8 cellular contexts compared by ENCODE assay signal in genomic region chr3:136249593-136250225, GRCh38.
DNase-seq lines count a peak whose midpoint lies in the region; ATAC-seq and TF ChIP-seq lines count a peak whose summit lies in the region.

No MANE protein-coding gene starts in this region.

- no peaks in the 10 kb centered on the region for H3K9me3 ChIP-seq in HAP-1
- no peaks in the 10 kb centered on the region for H3K9me3 ChIP-seq in SU-DHL-6 (ENCODE audit: insufficient read depth, low read length)

- H3F3A ChIP-seq in SU-DHL-6 (ENCODE audit: insufficient read depth) = peaks cover 29% of the 10 kb centered on the region

- H2AFZ ChIP-seq in SU-DHL-6 (ENCODE audit: low read depth, low read length, severe bottlenecking) = peak overlapping the region; percentile 96

- H3K27ac ChIP-seq in SU-DHL-6 (ENCODE audit: low read depth, low read length) = peak overlapping the region; percentile 89
- peak overlapping the region in 20 of 21 experiments; percentile 69 to 95 (median 87) for H3K27ac ChIP-seq in skin epidermis

- H3K9ac ChIP-seq in SU-DHL-6 (ENCODE audit: low read length) = peak overlapping the region; percentile 66

- no peaks in the 10 kb centered on the region for H4K20me1 ChIP-seq in SU-DHL-6 (ENCODE audit: low read depth, low read length)

- no peak for ATAC-seq in HG03432 (IDR thresholded peaks at IDR 0.05; ENCODE audit: unreplicated experiment)

- H3K4me2 ChIP-seq in SU-DHL-6 (ENCODE audit: low read depth, low read length, poor library complexity, severe bottlenecking) = peak overlapping the region; percentile 82

- H3K4me3 ChIP-seq in HAP-1 = peak overlapping the region; percentile 73
- H3K4me3 ChIP-seq in SU-DHL-6 (ENCODE audit: insufficient read depth, low read length, poor library complexity, severe bottlenecking) = peak overlapping the region; percentile 65
- peak overlapping the region; percentile 54 to 79 for H3K4me3 ChIP-seq in foreskin fibroblast (ENCODE audit: low read depth in 1 of 2, low read length in 2 of 2)
- peak overlapping the region; percentile 43 to 63 (median 59) for H3K4me3 ChIP-seq in skin epidermis

- in situ Hi-C loops in HAP-1 (cut with MboI; ENCODE audit: low sequenced_read_pairs) = no loop called here

- H3K36me3 ChIP-seq in HAP-1 (replicated peaks) (no peaks in the 10 kb centered on the region), SU-DHL-6 (ENCODE audit: low read length) (no peaks in the 10 kb centered on the region)

- TF ChIP-seq CTCF in SU-DHL-6 (IDR thresholded peaks at IDR 0.05; ENCODE audit: insufficient read depth, low read length, poor library complexity, severe bottlenecking) (no peak), foreskin fibroblast (IDR thresholded peaks at IDR 0.05; ENCODE audit: low read depth, low read length) (no peak)

- DNase-seq in HAP-1 (ENCODE audit: low spot score in 2 of 2) (no peak), foreskin fibroblast (no peak), DMS153 (lab: John Stamatoyannopoulos, UW) (no peak), DMS79 treated with DMSO at 0.1 percent for 48 hours (lab: John Stamatoyannopoulos, UW) (no peak)
- no peak for DNase-seq in stimulated activated CD4-positive, alpha-beta T cell treated with anti-CD3 and anti-CD28 coated beads, Interleukin-2, amount 100 ng/mL, for 48 hours

- peaks cover 19% of the 10 kb centered on the region; the same call in 1 of the 2 replicates for H3K79me2 ChIP-seq in SU-DHL-6 (ENCODE audit: insufficient read depth, low read length)

- no peaks in the 10 kb centered on the region for H3K27me3 ChIP-seq in HAP-1 (ENCODE audit: low read depth)
- no peaks in the 10 kb centered on the region for H3K27me3 ChIP-seq in SU-DHL-6 (ENCODE audit: low read length)

- H3K9me2 ChIP-seq in SU-DHL-6 (replicated peaks; ENCODE audit: insufficient read depth, low read length) = no peaks in the 10 kb centered on the region

- peaks cover 14% of the 10 kb centered on the region for H3K4me1 ChIP-seq in HAP-1
